ENCODE assay signal across 1 cellular context in genomic region chr13:40974460-40975407, GRCh38.
TF ChIP-seq lines count a peak whose summit lies in the region.

No MANE protein-coding gene starts in this region.

TF ChIP-seq in HepG2, 621 proteins besides CTCF, POLR2A, EP300 and RAD21 (continued from another document and continues in another):
- TF ChIP-seq, protein P1, sequence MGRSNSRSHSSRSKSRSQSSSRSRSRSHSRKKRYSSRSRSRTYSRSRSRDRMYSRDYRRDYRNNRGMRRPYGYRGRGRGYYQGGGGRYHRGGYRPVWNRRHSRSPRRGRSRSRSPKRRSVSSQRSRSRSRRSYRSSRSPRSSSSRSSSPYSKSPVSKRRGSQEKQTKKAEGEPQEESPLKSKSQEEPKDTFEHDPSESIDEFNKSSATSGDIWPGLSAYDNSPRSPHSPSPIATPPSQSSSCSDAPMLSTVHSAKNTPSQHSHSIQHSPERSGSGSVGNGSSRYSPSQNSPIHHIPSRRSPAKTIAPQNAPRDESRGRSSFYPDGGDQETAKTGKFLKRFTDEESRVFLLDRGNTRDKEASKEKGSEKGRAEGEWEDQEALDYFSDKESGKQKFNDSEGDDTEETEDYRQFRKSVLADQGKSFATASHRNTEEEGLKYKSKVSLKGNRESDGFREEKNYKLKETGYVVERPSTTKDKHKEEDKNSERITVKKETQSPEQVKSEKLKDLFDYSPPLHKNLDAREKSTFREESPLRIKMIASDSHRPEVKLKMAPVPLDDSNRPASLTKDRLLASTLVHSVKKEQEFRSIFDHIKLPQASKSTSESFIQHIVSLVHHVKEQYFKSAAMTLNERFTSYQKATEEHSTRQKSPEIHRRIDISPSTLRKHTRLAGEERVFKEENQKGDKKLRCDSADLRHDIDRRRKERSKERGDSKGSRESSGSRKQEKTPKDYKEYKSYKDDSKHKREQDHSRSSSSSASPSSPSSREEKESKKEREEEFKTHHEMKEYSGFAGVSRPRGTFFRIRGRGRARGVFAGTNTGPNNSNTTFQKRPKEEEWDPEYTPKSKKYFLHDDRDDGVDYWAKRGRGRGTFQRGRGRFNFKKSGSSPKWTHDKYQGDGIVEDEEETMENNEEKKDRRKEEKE (IDR thresholded peaks at IDR 0.05), result no peak
- TF ChIP-seq BCL6 (CRISPR knock-in tag; IDR thresholded peaks at IDR 0.05), result no peak
- no peak for TF ChIP-seq YY1 (IDR thresholded peaks at IDR 0.05; ENCODE audit: insufficient read depth, insufficient replicate concordance, low read depth, low read length)
- TF ChIP-seq STAG1 (CRISPR knock-in tag; IDR thresholded peaks at IDR 0.05), result peak; percentile 51
- TF ChIP-seq RBFOX2 (IDR thresholded peaks at IDR 0.05; ENCODE audit: low read depth, low read length), result no peak
- no peak for TF ChIP-seq ZNF280B (CRISPR knock-in tag; IDR thresholded peaks at IDR 0.05; ENCODE audit: borderline replicate concordance)
- no peak for TF ChIP-seq POLR2G (IDR thresholded peaks at IDR 0.05; ENCODE audit: low read depth, low read length)
- TF ChIP-seq ZNF850 (CRISPR knock-in tag; conservative IDR thresholded peaks at IDR 0.05), result no peak
- TF ChIP-seq ASH2L (IDR thresholded peaks at IDR 0.05; ENCODE audit: insufficient read length, low read depth, low read length), result peak; percentile 57
- no peak for TF ChIP-seq FOXA1 (IDR thresholded peaks at IDR 0.05)
- TF ChIP-seq FOXA1 (CRISPR knock-in tag; IDR thresholded peaks at IDR 0.05), result peak; percentile 45
- no peak for TF ChIP-seq ZBTB7B (CRISPR knock-in tag; IDR thresholded peaks at IDR 0.05)
- TF ChIP-seq FOSL1 (CRISPR knock-in tag; IDR thresholded peaks at IDR 0.05; ENCODE audit: borderline replicate concordance), result no peak
- no peak for TF ChIP-seq ZNF460 (CRISPR knock-in tag; IDR thresholded peaks at IDR 0.05; ENCODE audit: borderline replicate concordance)
- 0 out of 2 replicates have a peak, but pooled peaks have one; percentile 17 for TF ChIP-seq SAP130 (CRISPR knock-in tag; IDR thresholded peaks at IDR 0.05; ENCODE audit: low read depth)
- no peak for TF ChIP-seq TMF1 (CRISPR knock-in tag; IDR thresholded peaks at IDR 0.05; ENCODE audit: low read depth)
- TF ChIP-seq ZNF224 (CRISPR knock-in tag; IDR thresholded peaks at IDR 0.05), result no peak
- TF ChIP-seq ZNF547 (CRISPR knock-in tag; IDR thresholded peaks at IDR 0.05), result no peak
- TF ChIP-seq MLLT10 (CRISPR knock-in tag; IDR thresholded peaks at IDR 0.05), result no peak
- no peak for TF ChIP-seq ZBTB3 (CRISPR knock-in tag; IDR thresholded peaks at IDR 0.05; ENCODE audit: borderline replicate concordance, low read depth)
- TF ChIP-seq ZNF281 (CRISPR knock-in tag; IDR thresholded peaks at IDR 0.05; ENCODE audit: borderline replicate concordance), result no peak
- no peak for TF ChIP-seq ZNF670 (CRISPR knock-in tag; IDR thresholded peaks at IDR 0.05; ENCODE audit: borderline replicate concordance)
- TF ChIP-seq PHF20 (CRISPR knock-in tag; IDR thresholded peaks at IDR 0.05), result no peak
- TF ChIP-seq JUND (CRISPR knock-in tag; IDR thresholded peaks at IDR 0.05), result no peak
- TF ChIP-seq, protein P2, sequence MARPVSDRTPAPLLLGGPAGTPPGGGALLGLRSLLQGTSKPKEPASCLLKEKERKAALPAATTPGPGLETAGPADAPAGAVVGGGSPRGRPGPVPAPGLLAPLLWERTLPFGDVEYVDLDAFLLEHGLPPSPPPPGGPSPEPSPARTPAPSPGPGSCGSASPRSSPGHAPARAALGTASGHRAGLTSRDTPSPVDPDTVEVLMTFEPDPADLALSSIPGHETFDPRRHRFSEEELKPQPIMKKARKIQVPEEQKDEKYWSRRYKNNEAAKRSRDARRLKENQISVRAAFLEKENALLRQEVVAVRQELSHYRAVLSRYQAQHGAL (CRISPR knock-in tag; IDR thresholded peaks at IDR 0.05; ENCODE audit: not compliant biosample characterization), result no peak
- TF ChIP-seq, protein P3, sequence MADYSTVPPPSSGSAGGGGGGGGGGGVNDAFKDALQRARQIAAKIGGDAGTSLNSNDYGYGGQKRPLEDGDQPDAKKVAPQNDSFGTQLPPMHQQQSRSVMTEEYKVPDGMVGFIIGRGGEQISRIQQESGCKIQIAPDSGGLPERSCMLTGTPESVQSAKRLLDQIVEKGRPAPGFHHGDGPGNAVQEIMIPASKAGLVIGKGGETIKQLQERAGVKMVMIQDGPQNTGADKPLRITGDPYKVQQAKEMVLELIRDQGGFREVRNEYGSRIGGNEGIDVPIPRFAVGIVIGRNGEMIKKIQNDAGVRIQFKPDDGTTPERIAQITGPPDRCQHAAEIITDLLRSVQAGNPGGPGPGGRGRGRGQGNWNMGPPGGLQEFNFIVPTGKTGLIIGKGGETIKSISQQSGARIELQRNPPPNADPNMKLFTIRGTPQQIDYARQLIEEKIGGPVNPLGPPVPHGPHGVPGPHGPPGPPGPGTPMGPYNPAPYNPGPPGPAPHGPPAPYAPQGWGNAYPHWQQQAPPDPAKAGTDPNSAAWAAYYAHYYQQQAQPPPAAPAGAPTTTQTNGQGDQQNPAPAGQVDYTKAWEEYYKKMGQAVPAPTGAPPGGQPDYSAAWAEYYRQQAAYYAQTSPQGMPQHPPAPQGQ (CRISPR knock-in tag; IDR thresholded peaks at IDR 0.05; ENCODE audit: borderline replicate concordance), result no peak
- TF ChIP-seq GTF3A (CRISPR knock-in tag; conservative IDR thresholded peaks at IDR 0.05), result no peak
- no peak for TF ChIP-seq MXD3 (CRISPR knock-in tag; IDR thresholded peaks at IDR 0.05)
- TF ChIP-seq ESRRA (CRISPR knock-in tag; IDR thresholded peaks at IDR 0.05; ENCODE audit: low read depth), result no peak
- TF ChIP-seq, protein P4, sequence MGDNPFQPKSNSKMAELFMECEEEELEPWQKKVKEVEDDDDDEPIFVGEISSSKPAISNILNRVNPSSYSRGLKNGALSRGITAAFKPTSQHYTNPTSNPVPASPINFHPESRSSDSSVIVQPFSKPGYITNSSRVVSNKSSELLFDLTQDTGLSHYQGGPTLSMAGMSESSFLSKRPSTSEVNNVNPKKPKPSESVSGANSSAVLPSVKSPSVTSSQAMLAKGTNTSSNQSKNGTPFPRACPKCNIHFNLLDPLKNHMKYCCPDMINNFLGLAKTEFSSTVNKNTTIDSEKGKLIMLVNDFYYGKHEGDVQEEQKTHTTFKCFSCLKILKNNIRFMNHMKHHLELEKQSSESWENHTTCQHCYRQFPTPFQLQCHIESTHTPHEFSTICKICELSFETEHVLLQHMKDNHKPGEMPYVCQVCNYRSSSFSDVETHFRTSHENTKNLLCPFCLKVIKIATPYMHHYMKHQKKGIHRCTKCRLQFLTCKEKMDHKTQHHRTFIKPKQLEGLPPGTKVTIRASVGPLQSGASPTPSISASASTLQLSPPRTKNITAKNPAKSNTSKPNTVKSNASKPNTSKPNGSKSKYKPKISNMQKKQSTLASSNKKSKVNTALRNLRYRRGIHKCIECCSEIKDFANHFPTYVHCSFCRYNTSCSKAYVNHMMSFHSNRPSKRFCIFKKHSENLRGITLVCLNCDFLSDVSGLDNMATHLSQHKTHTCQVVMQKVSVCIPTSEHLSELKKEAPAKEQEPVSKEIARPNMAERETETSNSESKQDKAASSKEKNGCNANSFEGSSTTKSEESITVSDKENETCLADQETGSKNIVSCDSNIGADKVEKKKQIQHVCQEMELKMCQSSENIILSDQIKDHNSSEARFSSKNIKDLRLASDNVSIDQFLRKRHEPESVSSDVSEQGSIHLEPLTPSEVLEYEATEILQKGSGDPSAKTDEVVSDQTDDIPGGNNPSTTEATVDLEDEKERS (CRISPR knock-in tag; IDR thresholded peaks at IDR 0.05), result no peak
- no peak for TF ChIP-seq ZNF136 (CRISPR knock-in tag; IDR thresholded peaks at IDR 0.05; ENCODE audit: low read depth)
- TF ChIP-seq ZNF251 (CRISPR knock-in tag; IDR thresholded peaks at IDR 0.05), result no peak
- TF ChIP-seq, protein P5, sequence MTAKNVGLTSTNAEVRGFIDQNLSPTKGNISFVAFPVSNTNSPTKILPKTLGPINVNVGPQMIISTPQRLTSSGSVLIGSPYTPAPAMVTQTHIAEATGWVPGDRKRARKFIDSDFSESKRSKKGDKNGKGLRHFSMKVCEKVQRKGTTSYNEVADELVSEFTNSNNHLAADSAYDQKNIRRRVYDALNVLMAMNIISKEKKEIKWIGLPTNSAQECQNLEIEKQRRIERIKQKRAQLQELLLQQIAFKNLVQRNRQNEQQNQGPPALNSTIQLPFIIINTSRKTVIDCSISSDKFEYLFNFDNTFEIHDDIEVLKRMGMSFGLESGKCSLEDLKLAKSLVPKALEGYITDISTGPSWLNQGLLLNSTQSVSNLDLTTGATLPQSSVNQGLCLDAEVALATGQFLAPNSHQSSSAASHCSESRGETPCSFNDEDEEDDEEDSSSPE (CRISPR knock-in tag; IDR thresholded peaks at IDR 0.05), result no peak
- no peak for TF ChIP-seq ZNF260 (CRISPR knock-in tag; IDR thresholded peaks at IDR 0.05; ENCODE audit: borderline replicate concordance, low read depth)
- no peak for TF ChIP-seq ZNF331 (CRISPR knock-in tag; IDR thresholded peaks at IDR 0.05)
- no peak for TF ChIP-seq ZNF142 (CRISPR knock-in tag; IDR thresholded peaks at IDR 0.05)
- no peak for TF ChIP-seq ZSCAN25 (CRISPR knock-in tag; IDR thresholded peaks at IDR 0.05)
- TF ChIP-seq LBX2 (CRISPR knock-in tag; IDR thresholded peaks at IDR 0.05; ENCODE audit: borderline replicate concordance), result no peak
- TF ChIP-seq ZNF563 (CRISPR knock-in tag; IDR thresholded peaks at IDR 0.05), result no peak
- TF ChIP-seq ZNF75D (CRISPR knock-in tag; IDR thresholded peaks at IDR 0.05; ENCODE audit: borderline replicate concordance), result no peak
- no peak for TF ChIP-seq ZNF660 (CRISPR knock-in tag; IDR thresholded peaks at IDR 0.05; ENCODE audit: borderline replicate concordance, low read depth)
